23 cellular contexts compared by ENCODE assay signal in the genomic region with DNA sequence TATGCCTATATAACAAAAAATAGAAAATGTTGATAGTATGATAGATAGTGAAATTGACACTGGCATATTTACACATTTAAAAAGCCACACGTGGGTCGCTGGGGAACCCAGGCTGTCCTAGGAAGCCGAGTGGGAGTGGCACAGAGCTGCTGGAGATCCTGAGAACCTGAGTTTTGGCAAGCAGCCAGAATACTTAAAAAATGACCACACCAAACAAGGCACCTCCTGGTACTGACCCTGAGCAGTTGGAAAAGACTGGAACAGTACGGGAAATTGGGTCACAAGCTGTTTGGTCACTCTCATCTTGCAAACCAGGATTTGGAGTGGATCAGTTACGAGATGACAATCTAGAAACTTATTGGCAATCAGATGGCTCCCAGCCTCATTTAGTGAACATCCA.
DNase-seq lines count a peak whose midpoint lies in the region; ATAC-seq and TF ChIP-seq lines count a peak whose summit lies in the region.
"Had no signal": no experiment of that assay in that cellular context is flagged by ENCODE, and none has a peak within 500 bp of the region (broad histone marks: within the 10 kb centered on the region; RNA-seq: fewer than 3 reads in every experiment).

No MANE protein-coding gene starts in this region.

- H3K4me3 ChIP-seq in ascending aorta: no peak overlapping the region
- H3K4me3 ChIP-seq: BLaER1 treated with 17β-estradiol and CSF1 and Interleukin-3, amounts not matched to agents 10 nM and 100 nM had no signal

- no peak for TF ChIP-seq CTCF in ascending aorta (IDR thresholded peaks at IDR 0.05)

- DNase-seq in NCI-H2029 (lab: John Stamatoyannopoulos, UW): peak; percentile 8
- DNase-seq in NCI-H2029 treated with DMSO at 0.1 percent for 48 hours (lab: John Stamatoyannopoulos, UW): no peak
- peak; percentile 5 for DNase-seq in GM03348 (ENCODE audit: low spot score)
- DNase-seq in NCI-H69 (lab: John Stamatoyannopoulos, UW): peak; percentile 37
- DNase-seq in dermis blood vessel endothelial cell: peak; percentile 4
- DNase-seq in ascending aorta (ENCODE audit: low spot score in 2 of 2): no peak
- no peak for DNase-seq in sciatic nerve (ENCODE audit: low spot score)
- DNase-seq: 8988T; Calu3; CD4-positive, alpha-beta memory T cell; DMS53; GF-D8; H9; IMR-90; Karpas-422; NCI-H1694; NCI-H510A; NCI-H82; SW 1271; T-helper 2 cell had no signal

- intact Hi-C loops in ascending aorta (cut with DNase I): no loop called here
- intact Hi-C loops in sciatic nerve (cut with DNase I): loop anchor here (10.0 kb wide), 1 partner anchor 1479 kb away; no protein-coding TSS in a partner anchor

- H3K9me3 ChIP-seq in ascending aorta: no peaks in the 10 kb centered on the region

- H3K27me3 ChIP-seq in ascending aorta: no peaks in the 10 kb centered on the region

- ATAC-seq in GM18907 (IDR thresholded peaks at IDR 0.05; ENCODE audit: unreplicated experiment) (no peak), sciatic nerve (no peak)
- ATAC-seq: Right ventricle myocardium inferior had no signal

- no peaks in the 10 kb centered on the region for H3K36me3 ChIP-seq in ascending aorta

- H3K27ac ChIP-seq in ascending aorta: no peak overlapping the region
- H3K27ac ChIP-seq: BLaER1 treated with 17β-estradiol and CSF1 and Interleukin-3, amounts not matched to agents 10 nM and 100 nM had no signal

- H3K4me1 ChIP-seq in ascending aorta: no peaks in the 10 kb centered on the region
- H3K4me1 ChIP-seq: BLaER1 treated with 17β-estradiol and CSF1 and Interleukin-3, amounts not matched to agents 10 nM and 100 nM had no signal

Comparison
In these comparisons a context has a peak if more than half of its experiments do, and no peak if none do; other contexts are left out.
1. DNase-seq: peak in NCI-H2029 (single experiment), GM03348 (single experiment), NCI-H69 (single experiment) and dermis blood vessel endothelial cell (single experiment); none in NCI-H2029 treated with DMSO at 0.1 percent for 48 hours (single experiment), ascending aorta (0 of 2) and sciatic nerve (single experiment).